ENCODE assay signal across 8 cellular contexts in genomic region chr12:44876554-44877275, GRCh38. TPM values are rescaled to one million over a fixed set of nuclear protein-coding genes. Genes with fewer than 3 reads are reported as not detected.
DNase-seq lines count a peak whose midpoint lies in the region; ATAC-seq and TF ChIP-seq lines count a peak whose summit lies in the region.

No MANE protein-coding gene starts in this region.

- peaks cover 19% of the 10 kb centered on the region for H3K9me3 Mint-ChIP-seq in activated naive CD4-positive, alpha-beta T cell treated with anti-CD3 and anti-CD28 coated beads for 36 hours

- H3K27ac ChIP-seq in parathyroid adenoma = no peak overlapping the region

- H3K27me3 Mint-ChIP-seq in activated naive CD4-positive, alpha-beta T cell treated with anti-CD3 and anti-CD28 coated beads for 36 hours (ENCODE audit: low read depth) = peaks cover 6% of the 10 kb centered on the region

- no peak for ATAC-seq in HG03135 (IDR thresholded peaks at IDR 0.05; ENCODE audit: unreplicated experiment)

- no peak overlapping the region for H3K27ac Mint-ChIP-seq in activated naive CD4-positive, alpha-beta T cell treated with anti-CD3 and anti-CD28 coated beads for 36 hours

- peak overlapping the region; percentile 50 for H3K4me3 ChIP-seq in HAP-1
- H3K4me3 ChIP-seq in parathyroid adenoma (ENCODE audit: low read depth, low read length) = peak overlapping the region; percentile 58

- DNase-seq in Caki2 (ENCODE audit: low read depth) = peak; percentile 73
- DNase-seq in HAP-1 (ENCODE audit: low spot score in 2 of 2) = peak; percentile 45 to 82
- peak; percentile 68 for DNase-seq in NCI-H82 treated with DMSO at 0.1 percent for 48 hours (lab: John Stamatoyannopoulos, UW; ENCODE audit: unreplicated experiment)
- peak; percentile 54 for DNase-seq in activated naive CD4-positive, alpha-beta T cell treated with anti-CD3 and anti-CD28 coated beads for 36 hours
- DNase-seq in germinal center (ENCODE audit: low spot score) = peak; percentile 70
- DNase-seq in HCEC 1CT = no peak

- CTCF ChIA-PET in activated naive CD4-positive, alpha-beta T cell treated with anti-CD3 and anti-CD28 coated beads for 36 hours (lab: Charles Lee) = interaction anchor here (0.7 to 6.9 kb wide), 12 partner anchors 9 to 861 kb away, joined by 3 to 128 read pairs (median 4); no protein-coding TSS in a partner anchor

- H3K9me3 ChIP-seq in HAP-1 (no peaks in the 10 kb centered on the region), parathyroid adenoma (ENCODE audit: control insufficient read depth, low read length) (no peaks in the 10 kb centered on the region)

- peak overlapping the region; percentile 85 for H3K4me2 ChIP-seq in parathyroid adenoma (ENCODE audit: low read length)

- H3K4me1 Mint-ChIP-seq in activated naive CD4-positive, alpha-beta T cell treated with anti-CD3 and anti-CD28 coated beads for 36 hours (ENCODE audit: low read depth) = peaks cover 18% of the 10 kb centered on the region

- no peak overlapping the region for H3K9ac ChIP-seq in parathyroid adenoma

- H3K4me1 ChIP-seq in HAP-1 (peaks cover 8% of the 10 kb centered on the region), parathyroid adenoma (no peaks in the 10 kb centered on the region)

- H3K79me2 ChIP-seq in parathyroid adenoma = no peaks in the 10 kb centered on the region

- H3K4me3 Mint-ChIP-seq in activated naive CD4-positive, alpha-beta T cell treated with anti-CD3 and anti-CD28 coated beads for 36 hours = peak overlapping the region; percentile 99

- peaks cover 8% of the 10 kb centered on the region for H3K27me3 ChIP-seq in HAP-1 (ENCODE audit: low read depth)
- H3K27me3 ChIP-seq in parathyroid adenoma (ENCODE audit: control insufficient read depth, insufficient read depth, low read length) = no peaks in the 10 kb centered on the region

- peak; percentile 16 for TF ChIP-seq CTCF in parathyroid adenoma (IDR thresholded peaks at IDR 0.05)

- intact Hi-C loops in activated naive CD4-positive, alpha-beta T cell treated with anti-CD3 and anti-CD28 coated beads for 36 hours (cut with micrococcal nuclease) = loop anchor here (10.0 kb wide), 1 partner anchor 848 kb away; the partner anchor contains the start of gene ARID2

- H3K36me3 ChIP-seq in HAP-1 (replicated peaks) (no peaks in the 10 kb centered on the region), parathyroid adenoma (ENCODE audit: control insufficient read depth, insufficient read depth, low read length) (peaks cover 2% of the 10 kb centered on the region)

- H3K36me3 Mint-ChIP-seq in activated naive CD4-positive, alpha-beta T cell treated with anti-CD3 and anti-CD28 coated beads for 36 hours (ENCODE audit: low read depth) = peaks cover 11% of the 10 kb centered on the region

- in situ Hi-C loops in Caki2 (cut with HindIII; ENCODE audit: low pct_unique_long_range_greater_than_20kb, low sequenced_read_pairs) = no loop called here
- in situ Hi-C loops in HAP-1 (cut with MboI; ENCODE audit: low sequenced_read_pairs) = no loop called here

- peak overlapping the region; percentile 88 for H2AFZ ChIP-seq in parathyroid adenoma

RNA-seq across cellular contexts. Expression of gene NELL2, which starts 0.6 kb away (rescaled TPM):
- total RNA-seq in Caki2 (2014; rRNA removed; shearing (Covaris generic); ENCODE audit: low replicate concordance) = 6.7 and 15.8 TPM in 2 replicates
- 10 to 100 TPM; 61.9 to 72.2 TPM for total RNA-seq in activated naive CD4-positive, alpha-beta T cell treated with anti-CD3 and anti-CD28 coated beads for 36 hours
